Comparison of ENCODE assay signal across 19 cellular contexts in genomic region chr9:27629425-27629824, GRCh38. TPM values are rescaled to one million over a fixed set of nuclear protein-coding genes. Genes with fewer than 3 reads are reported as not detected.
DNase-seq lines count a peak whose midpoint lies in the region; ATAC-seq and TF ChIP-seq lines count a peak whose summit lies in the region.
"Had no signal": no experiment of that assay in that cellular context is flagged by ENCODE, and none has a peak within 500 bp of the region (broad histone marks: within the 10 kb centered on the region; RNA-seq: fewer than 3 reads in every experiment).

No MANE protein-coding gene starts in this region.

- intact Hi-C loops in Calu3 (cut with micrococcal nuclease; ENCODE audit: unreplicated experiment) (loop anchor here (10.0 kb wide), 1 partner anchor 75 kb away; no protein-coding TSS in a partner anchor), body of pancreas (cut with DNase I) (no loop called here)

- no peaks in the 10 kb centered on the region for H3K9me2 ChIP-seq in neural cell (ENCODE audit: insufficient read depth, low read length)

- no peaks in the 10 kb centered on the region for H3K27me3 Mint-ChIP-seq in Calu3 (ENCODE audit: unreplicated experiment)

- H3K27me3 ChIP-seq in body of pancreas (no peaks in the 10 kb centered on the region), neural cell (ENCODE audit: insufficient read depth, low read depth, low read length) (no peaks in the 10 kb centered on the region)

- no peak overlapping the region for H3K9ac ChIP-seq in neural cell (ENCODE audit: low read length)

- CTCF ChIA-PET in Calu3 (lab: Charles Lee): no interaction called here

- H3K27ac ChIP-seq in body of pancreas (no peak overlapping the region), neural cell (ENCODE audit: low read length) (peak overlapping the region; percentile 70)
- H3K27ac ChIP-seq: 22Rv1 had no signal

- H3K9me3 Mint-ChIP-seq in Calu3 (ENCODE audit: low read depth, unreplicated experiment): peaks cover 8% of the 10 kb centered on the region
- H3K9me3 Mint-ChIP-seq: CD4-positive, alpha-beta memory T cell had no signal

- H4K20me1 ChIP-seq in neural cell (ENCODE audit: insufficient read depth): no peaks in the 10 kb centered on the region

- no peaks in the 10 kb centered on the region for H3K36me3 ChIP-seq in body of pancreas (replicated peaks in 1 of 2; ENCODE audit: insufficient read depth in 1 of 2, low read depth in 2 of 2)
- no peaks in the 10 kb centered on the region for H3K36me3 ChIP-seq in neural cell (ENCODE audit: insufficient read depth, low read length)
- H3K36me3 ChIP-seq: HAP-1 had no signal

- ATAC-seq in body of pancreas (peak; percentile 27), GM18873 (IDR thresholded peaks at IDR 0.05; ENCODE audit: low FRiP score, unreplicated experiment) (no peak), HG02870 (IDR thresholded peaks at IDR 0.05; ENCODE audit: unreplicated experiment) (no peak), HG03342 (IDR thresholded peaks at IDR 0.05; ENCODE audit: unreplicated experiment) (no peak)

- WGBS in body of pancreas, 2 donors: 31 to 33% methylated on average over 2 of the region's 2 CpGs

- H3K79me2 ChIP-seq in neural cell (replicated peaks; ENCODE audit: insufficient read depth, low read length): no peaks in the 10 kb centered on the region

- peak overlapping the region; percentile 32 for H3K4me2 ChIP-seq in neural cell (ENCODE audit: low read length)

- H3K36me3 Mint-ChIP-seq in Calu3 (ENCODE audit: insufficient read depth, unreplicated experiment): peaks cover 13% of the 10 kb centered on the region
- H3K36me3 Mint-ChIP-seq: CD4-positive, alpha-beta memory T cell had no signal

- H3K4me3 Mint-ChIP-seq in Calu3 (ENCODE audit: low read depth, unreplicated experiment): peak overlapping the region; percentile 35
- H3K4me3 Mint-ChIP-seq: B cell; CD4-positive, alpha-beta memory T cell; HFFc6 had no signal

- H2AFZ ChIP-seq in neural cell (ENCODE audit: low read depth, low read length): no peak overlapping the region

- BruUV-seq in Calu3 (replicated peaks; lab: Mats Ljungman, UMichigan): no TSS peak

- no peaks in the 10 kb centered on the region for H3F3A ChIP-seq in neural cell (ENCODE audit: insufficient read depth, low read length, poor library complexity, severe bottlenecking)

- TF ChIP-seq EP300 in neural cell (conservative IDR thresholded peaks at IDR 0.05; ENCODE audit: poor library complexity, severe bottlenecking): no peak

- DNase-seq in DMS53 (lab: John Stamatoyannopoulos, UW) (peak; percentile 31), DMS53 treated with DMSO at 0.1 percent for 48 hours (lab: John Stamatoyannopoulos, UW; ENCODE audit: unreplicated experiment) (no peak), Calu3 (no peak), body of pancreas (no peak)
- DNase-seq: C1 segment of cervical spinal cord; CD4-positive, alpha-beta memory T cell; COR-L47; DMS153; DMS79 treated with DMSO at 0.1 percent for 48 hours; GF-D8; GOT3; HFFc6 had no signal

- no peak for TF ChIP-seq RAD21 in neural cell (conservative IDR thresholded peaks at IDR 0.05)

- no peak overlapping the region for H3K4me3 ChIP-seq in body of pancreas
- no peak overlapping the region for H3K4me3 ChIP-seq in neural cell (ENCODE audit: low read length)
- H3K4me3 ChIP-seq: HAP-1 had no signal

- TF ChIP-seq CTCF in Calu3 (IDR thresholded peaks at IDR 0.05; ENCODE audit: unreplicated experiment) (no peak), body of pancreas (IDR thresholded peaks at IDR 0.05) (no peak), neural cell (IDR thresholded peaks at IDR 0.05; ENCODE audit: poor library complexity, severe bottlenecking) (no peak)

- no peak for TF ChIP-seq POLR2A in body of pancreas (IDR thresholded peaks at IDR 0.05)

- H3K9me3 ChIP-seq in body of pancreas (no peaks in the 10 kb centered on the region), neural cell (ENCODE audit: low read length) (no peaks in the 10 kb centered on the region)
- H3K9me3 ChIP-seq: HAP-1 had no signal

- H3K4me1 ChIP-seq in body of pancreas: peaks cover 35% of the 10 kb centered on the region
- H3K4me1 ChIP-seq: HAP-1 had no signal

- H3K4me1 Mint-ChIP-seq in Calu3 (ENCODE audit: low read depth, unreplicated experiment): peaks cover 64% of the 10 kb centered on the region
- H3K4me1 Mint-ChIP-seq: B cell; CD4-positive, alpha-beta memory T cell had no signal

- H3K27ac Mint-ChIP-seq in Calu3 (ENCODE audit: unreplicated experiment): peak overlapping the region; percentile 66
- H3K27ac Mint-ChIP-seq: B cell; CD4-positive, alpha-beta memory T cell; HFFc6 had no signal

TF ChIP-seq in neural cell, 6 proteins besides CTCF, POLR2A, EP300 and RAD21:
- no peak for TF ChIP-seq POLR2AphosphoS5 (IDR thresholded peaks at IDR 0.05)
- no peak for TF ChIP-seq REST (IDR thresholded peaks at IDR 0.05; ENCODE audit: borderline replicate concordance)
- no peak for TF ChIP-seq MXI1 (conservative IDR thresholded peaks at IDR 0.05; ENCODE audit: poor library complexity, severe bottlenecking)
- no peak for TF ChIP-seq SMC3 (conservative IDR thresholded peaks at IDR 0.05; ENCODE audit: poor library complexity)
- no peak for TF ChIP-seq TAF1 (IDR thresholded peaks at IDR 0.05; ENCODE audit: low read depth)
- no peak for TF ChIP-seq EZH2 (IDR thresholded peaks at IDR 0.05; ENCODE audit: borderline replicate concordance, insufficient read depth, low read length, poor library complexity, severe bottlenecking)

RNA-seq across cellular contexts. Expression of gene C9orf72, which starts 56.1 kb away (rescaled TPM):
- 8.0 and 9.7 TPM in 2 replicates for total RNA-seq in Calu3 (2022)
- total RNA-seq in body of pancreas: 10 to 100 TPM; 13.5 to 20.5 TPM
- 146 and 166 TPM in 2 replicates for polyA plus RNA-seq in neural cell
- 121 and 135 TPM in 2 replicates for polyA minus RNA-seq in neural cell
